Comparison of ENCODE assay signal across 17 cellular contexts in genomic region chr5:77281969-77282336, GRCh38.
A peak's percentile ranks its signal among the peaks of the same experiment; 100 is the strongest.
DNase-seq lines count a peak whose midpoint lies in the region; ATAC-seq and TF ChIP-seq lines count a peak whose summit lies in the region.
"Had no signal": no experiment of that assay in that cellular context is flagged by ENCODE, and none has a peak within 500 bp of the region (broad histone marks: within the 10 kb centered on the region; RNA-seq: fewer than 3 reads in every experiment).

No MANE protein-coding gene starts in this region.

- H3K4me1 Mint-ChIP-seq in MCF 10A (ENCODE audit: insufficient read depth, unreplicated experiment) (peaks cover 9% of the 10 kb centered on the region), glutamatergic neuron (ENCODE audit: low read depth, unreplicated experiment) (no peaks in the 10 kb centered on the region)

- CTCF ChIA-PET in MCF 10A (lab: Yijun Ruan, JAX) = interaction anchor here (0.7 to 1.3 kb wide), 4 partner anchors 9 to 43 kb away, joined by 4 to 7 read pairs (median 4); no protein-coding TSS in a partner anchor

- H3K4me1 ChIP-seq in breast epithelium = no peaks in the 10 kb centered on the region
- peaks cover 13% of the 10 kb centered on the region for H3K4me1 ChIP-seq in RWPE2 (ENCODE audit: insufficient read depth, poor library complexity, severe bottlenecking)
- H3K4me1 ChIP-seq in esophagus muscularis mucosa = peaks cover 0 to 7% (median 0%) of the 10 kb centered on the region in 4 donors
- H3K4me1 ChIP-seq in thoracic aorta (ENCODE audit: control insufficient read depth in 1 of 2, low read depth in 2 of 2) = peaks cover 0 to 17% of the 10 kb centered on the region in 2 donors

- ATAC-seq in RWPE2 (ENCODE audit: low read depth) (no peak), thoracic aorta (ENCODE audit: insufficient number of reproducible peaks, low FRiP score, low read depth) (no peak), GM21529 (IDR thresholded peaks at IDR 0.05; ENCODE audit: unreplicated experiment) (no peak)
- ATAC-seq: GM12878 had no signal

- no peaks in the 10 kb centered on the region for H3K9me3 ChIP-seq in breast epithelium
- H3K9me3 ChIP-seq in RWPE2 (ENCODE audit: severe bottlenecking) = no peaks in the 10 kb centered on the region
- peaks cover 0 to 2% (median 0%) of the 10 kb centered on the region in 4 donors for H3K9me3 ChIP-seq in esophagus muscularis mucosa
- H3K9me3 ChIP-seq in thoracic aorta = no peaks in the 10 kb centered on the region
- H3K9me3 ChIP-seq: BLaER1 treated with 17β-estradiol and CSF1 and Interleukin-3, amounts not matched to agents 10 nM and 100 nM; MG63 had no signal

- H3K27ac Mint-ChIP-seq in MCF 10A (ENCODE audit: low read depth, unreplicated experiment) (peak overlapping the region; percentile 61), glutamatergic neuron (ENCODE audit: unreplicated experiment) (no peak overlapping the region)

- intact Hi-C loops in MCF 10A (cut with micrococcal nuclease) = no loop called here
- intact Hi-C loops in breast epithelium (cut with DNase I; ENCODE audit: low total_unique reads) = no loop called here
- intact Hi-C loops in esophagus muscularis mucosa (cut with DNase I) = no loop called here

- H3K27me3 ChIP-seq in breast epithelium (no peaks in the 10 kb centered on the region), RWPE2 (ENCODE audit: insufficient read depth, poor library complexity, severe bottlenecking) (no peaks in the 10 kb centered on the region), esophagus muscularis mucosa (no peaks in the 10 kb centered on the region), thoracic aorta (replicated peaks; ENCODE audit: insufficient read depth) (no peaks in the 10 kb centered on the region)
- H3K27me3 ChIP-seq: BLaER1 treated with 17β-estradiol and CSF1 and Interleukin-3, amounts not matched to agents 10 nM and 100 nM; MG63 had no signal

- POLR2A ChIA-PET in MCF 10A (lab: Yijun Ruan, JAX) = interaction anchor here (1.1 kb wide), 1 partner anchor 43 kb away, joined by 3 read pairs; no protein-coding TSS in a partner anchor

- no peak for TF ChIP-seq EP300 in esophagus muscularis mucosa (IDR thresholded peaks at IDR 0.05)

- no peak overlapping the region for H3K4me3 ChIP-seq in breast epithelium
- H3K4me3 ChIP-seq in RWPE2 (ENCODE audit: severe bottlenecking) = no peak overlapping the region
- no peak overlapping the region for H3K4me3 ChIP-seq in esophagus muscularis mucosa
- H3K4me3 ChIP-seq in thoracic aorta = peak overlapping the region; percentile 18
- H3K4me3 ChIP-seq: BLaER1 treated with 17β-estradiol and CSF1 and Interleukin-3, amounts not matched to agents 10 nM and 100 nM; GM12878; MG63 had no signal

- H3K36me3 ChIP-seq in breast epithelium = no peaks in the 10 kb centered on the region
- H3K36me3 ChIP-seq in RWPE2 (ENCODE audit: low read depth) = no peaks in the 10 kb centered on the region
- no peaks in the 10 kb centered on the region for H3K36me3 ChIP-seq in esophagus muscularis mucosa
- no peaks in the 10 kb centered on the region for H3K36me3 ChIP-seq in thoracic aorta
- H3K36me3 ChIP-seq: BLaER1 treated with 17β-estradiol and CSF1 and Interleukin-3, amounts not matched to agents 10 nM and 100 nM; MG63 had no signal

- WGBS in esophagus muscularis mucosa = 88% methylated on average over 3 of the region's 3 CpGs

- TF ChIP-seq POLR2A in breast epithelium (IDR thresholded peaks at IDR 0.05) = no peak
- TF ChIP-seq POLR2A in esophagus muscularis mucosa (IDR thresholded peaks at IDR 0.05; ENCODE audit: low read depth) = no peak

- TF ChIP-seq CTCF in MCF 10A (IDR thresholded peaks at IDR 0.05; ENCODE audit: unreplicated experiment) (no peak), breast epithelium (IDR thresholded peaks at IDR 0.05) (no peak), RWPE2 (IDR thresholded peaks at IDR 0.05; ENCODE audit: poor library complexity, severe bottlenecking) (no peak), esophagus muscularis mucosa (IDR thresholded peaks at IDR 0.05) (no peak), thoracic aorta (IDR thresholded peaks at IDR 0.05) (no peak), GM20000 (IDR thresholded peaks at IDR 0.05; ENCODE audit: extremely low read depth, missing control alignments) (no peak), glutamatergic neuron (IDR thresholded peaks at IDR 0.05; ENCODE audit: partially characterized antibody, unreplicated experiment) (no peak)

- DNase-seq in MCF 10A (ENCODE audit: unreplicated experiment) = no peak
- DNase-seq in breast epithelium (ENCODE audit: low spot score in 2 of 2) = no peak
- no peak for DNase-seq in RWPE2 (ENCODE audit: low spot score)
- DNase-seq in esophagus muscularis mucosa (ENCODE audit: extremely low spot score) = peak; percentile 87
- no peak for DNase-seq in thoracic aorta (ENCODE audit: low spot score)
- DNase-seq in GM20000 (ENCODE audit: low spot score) = no peak
- DNase-seq in glutamatergic neuron = no peak
- DNase-seq: DMS 273 treated with DMSO at 0.1 percent for 48 hours, GDM1, NCI-H1105, NCI-H1694 treated with DMSO at 0.1 percent for 48 hours, NCI-H524 treated with DMSO at 0.1 percent for 48 hours had no signal

- no peaks in the 10 kb centered on the region for H3K27me3 Mint-ChIP-seq in MCF 10A (ENCODE audit: insufficient read depth, unreplicated experiment)
- H3K27me3 Mint-ChIP-seq in glutamatergic neuron (ENCODE audit: unreplicated experiment) = no peaks in the 10 kb centered on the region

- H3K9me3 Mint-ChIP-seq in MCF 10A (ENCODE audit: unreplicated experiment) (no peaks in the 10 kb centered on the region), glutamatergic neuron (ENCODE audit: unreplicated experiment) (no peaks in the 10 kb centered on the region)

- H3K36me3 Mint-ChIP-seq in MCF 10A (ENCODE audit: insufficient read depth, unreplicated experiment) = no peaks in the 10 kb centered on the region
- no peaks in the 10 kb centered on the region for H3K36me3 Mint-ChIP-seq in glutamatergic neuron (ENCODE audit: unreplicated experiment)

- no peak overlapping the region for H3K27ac ChIP-seq in breast epithelium
- H3K27ac ChIP-seq in RWPE2 (ENCODE audit: poor library complexity, severe bottlenecking) = peak overlapping the region; percentile 7
- H3K27ac ChIP-seq in esophagus muscularis mucosa (replicated peaks in 1 of 4) = no peak overlapping the region
- peak overlapping the region in 1 of 2 donors; percentile 55 for H3K27ac ChIP-seq in thoracic aorta
- H3K27ac ChIP-seq: 22Rv1; BLaER1 treated with 17β-estradiol and CSF1 and Interleukin-3, amounts not matched to agents 10 nM and 100 nM had no signal

- no peak overlapping the region for H3K4me3 Mint-ChIP-seq in MCF 10A (ENCODE audit: unreplicated experiment)
- no peak overlapping the region for H3K4me3 Mint-ChIP-seq in glutamatergic neuron (ENCODE audit: unreplicated experiment)

- no TSS peak for BruUV-seq in MCF 10A (replicated peaks; lab: Mats Ljungman, UMichigan)
